In the genomic region with DNA sequence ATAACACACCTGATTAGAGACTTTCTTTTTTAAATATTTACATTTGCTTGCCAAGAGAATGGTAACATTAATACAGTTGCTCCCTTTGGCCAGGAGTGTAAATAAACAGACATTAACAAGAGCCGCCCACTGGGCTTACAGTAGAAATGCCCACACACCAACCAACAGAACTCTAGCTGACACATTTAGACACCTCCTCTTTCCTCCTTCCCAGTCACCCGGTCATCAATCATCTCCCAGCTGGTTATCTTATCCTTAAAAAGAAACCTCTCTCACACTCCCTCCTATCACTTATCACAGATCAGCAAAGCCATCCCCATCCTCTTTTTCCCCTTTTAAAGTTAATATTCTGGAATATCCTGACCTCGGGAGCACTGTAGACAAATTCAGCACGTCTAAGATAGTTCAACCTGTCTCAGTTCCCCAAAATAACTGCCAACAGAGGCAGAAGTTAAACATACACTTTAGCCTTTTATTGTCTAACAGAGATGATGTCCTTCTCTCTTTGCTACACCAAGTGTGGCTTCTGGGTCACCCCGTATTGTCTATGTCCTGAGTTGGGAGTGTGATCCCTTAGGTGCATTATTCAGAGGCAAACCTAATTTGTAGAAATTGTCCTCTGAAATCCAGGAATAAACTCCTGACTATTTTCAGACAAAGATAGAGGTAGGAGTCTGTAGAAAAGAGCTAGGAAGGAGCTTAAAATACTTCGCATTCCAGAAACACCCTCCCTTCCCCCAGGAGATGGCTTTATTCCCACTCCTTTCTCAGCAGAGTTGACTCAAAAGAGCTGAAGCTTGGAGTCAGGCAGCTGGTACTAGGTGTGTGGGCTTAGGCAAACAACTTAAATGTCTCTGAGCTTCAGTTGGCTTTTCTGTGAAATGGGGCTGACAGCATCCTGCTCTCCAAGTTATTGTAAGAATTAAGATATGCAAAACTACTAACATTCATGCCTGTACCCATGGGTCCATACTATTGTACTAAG, we compare ENCODE assay signal across 1 cellular context.
TF ChIP-seq lines count a peak whose summit lies in the region.

No MANE protein-coding gene starts in this region.

TF ChIP-seq in HEK293, 187 proteins besides CTCF, POLR2A, EP300 and RAD21 (continued from another document and continues in another):
- TF ChIP-seq, protein P1, sequence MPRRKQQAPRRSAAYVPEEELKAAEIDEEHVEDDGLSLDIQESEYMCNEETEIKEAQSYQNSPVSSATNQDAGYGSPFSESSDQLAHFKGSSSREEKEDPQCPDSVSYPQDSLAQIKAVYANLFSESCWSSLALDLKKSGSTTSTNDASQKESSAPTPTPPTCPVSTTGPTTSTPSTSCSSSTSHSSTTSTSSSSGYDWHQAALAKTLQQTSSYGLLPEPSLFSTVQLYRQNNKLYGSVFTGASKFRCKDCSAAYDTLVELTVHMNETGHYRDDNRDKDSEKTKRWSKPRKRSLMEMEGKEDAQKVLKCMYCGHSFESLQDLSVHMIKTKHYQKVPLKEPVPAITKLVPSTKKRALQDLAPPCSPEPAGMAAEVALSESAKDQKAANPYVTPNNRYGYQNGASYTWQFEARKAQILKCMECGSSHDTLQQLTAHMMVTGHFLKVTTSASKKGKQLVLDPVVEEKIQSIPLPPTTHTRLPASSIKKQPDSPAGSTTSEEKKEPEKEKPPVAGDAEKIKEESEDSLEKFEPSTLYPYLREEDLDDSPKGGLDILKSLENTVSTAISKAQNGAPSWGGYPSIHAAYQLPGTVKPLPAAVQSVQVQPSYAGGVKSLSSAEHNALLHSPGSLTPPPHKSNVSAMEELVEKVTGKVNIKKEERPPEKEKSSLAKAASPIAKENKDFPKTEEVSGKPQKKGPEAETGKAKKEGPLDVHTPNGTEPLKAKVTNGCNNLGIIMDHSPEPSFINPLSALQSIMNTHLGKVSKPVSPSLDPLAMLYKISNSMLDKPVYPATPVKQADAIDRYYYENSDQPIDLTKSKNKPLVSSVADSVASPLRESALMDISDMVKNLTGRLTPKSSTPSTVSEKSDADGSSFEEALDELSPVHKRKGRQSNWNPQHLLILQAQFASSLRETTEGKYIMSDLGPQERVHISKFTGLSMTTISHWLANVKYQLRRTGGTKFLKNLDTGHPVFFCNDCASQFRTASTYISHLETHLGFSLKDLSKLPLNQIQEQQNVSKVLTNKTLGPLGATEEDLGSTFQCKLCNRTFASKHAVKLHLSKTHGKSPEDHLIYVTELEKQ (tag by site-specific recombination; IDR thresholded peaks at IDR 0.05; ENCODE audit: borderline replicate concordance): no peak
- TF ChIP-seq YY2 (tag by site-specific recombination; IDR thresholded peaks at IDR 0.05) (no peak), ZNF501 (tag by site-specific recombination; IDR thresholded peaks at IDR 0.05) (no peak), ZNF16 (tag by site-specific recombination; IDR thresholded peaks at IDR 0.05; ENCODE audit: low read depth) (no peak), SP3 (tag by site-specific recombination; IDR thresholded peaks at IDR 0.05) (no peak), ZNF266 (tag by site-specific recombination; IDR thresholded peaks at IDR 0.05; ENCODE audit: low read depth) (no peak), ZNF561 (tag by site-specific recombination; IDR thresholded peaks at IDR 0.05; ENCODE audit: borderline replicate concordance) (no peak), ZNF707 (tag by site-specific recombination; IDR thresholded peaks at IDR 0.05) (no peak), ZNF26 (tag by site-specific recombination; IDR thresholded peaks at IDR 0.05) (no peak), SP7 (tag by site-specific recombination; IDR thresholded peaks at IDR 0.05) (peak; percentile 92), GLIS1 (tag by site-specific recombination; IDR thresholded peaks at IDR 0.05) (peak; percentile 59), ZNF654 (tag by site-specific recombination; IDR thresholded peaks at IDR 0.05; ENCODE audit: low read depth) (no peak), ZNF433 (tag by site-specific recombination; IDR thresholded peaks at IDR 0.05; ENCODE audit: low read depth) (no peak), TRIM28 (IDR thresholded peaks at IDR 0.05; ENCODE audit: borderline replicate concordance, low read length) (no peak), AEBP2 (tag by site-specific recombination; IDR thresholded peaks at IDR 0.05; ENCODE audit: borderline replicate concordance) (no peak), MZF1 (tag by site-specific recombination; IDR thresholded peaks at IDR 0.05; ENCODE audit: borderline replicate concordance) (no peak), ZSCAN30 (tag by site-specific recombination; IDR thresholded peaks at IDR 0.05) (no peak), ZNF341 (tag by site-specific recombination; IDR thresholded peaks at IDR 0.05; ENCODE audit: low read depth) (no peak), IKZF3 (tag by site-specific recombination; IDR thresholded peaks at IDR 0.05) (no peak), ZNF223 (tag by site-specific recombination; IDR thresholded peaks at IDR 0.05) (no peak), YY1 (tag by site-specific recombination; IDR thresholded peaks at IDR 0.05) (no peak), ZBTB1 (tag by site-specific recombination; IDR thresholded peaks at IDR 0.05) (no peak), ZBTB48 (tag by site-specific recombination; IDR thresholded peaks at IDR 0.05) (no peak), ZNF37A (tag by site-specific recombination; IDR thresholded peaks at IDR 0.05) (no peak), ZEB2 (tag by site-specific recombination; IDR thresholded peaks at IDR 0.05) (0 out of 2 replicates have a peak, but pooled peaks have one; percentile 13), MYNN (tag by site-specific recombination; IDR thresholded peaks at IDR 0.05; ENCODE audit: borderline replicate concordance) (no peak), ZNF830 (tag by site-specific recombination; IDR thresholded peaks at IDR 0.05; ENCODE audit: low read depth) (no peak), ZNF473 (tag by site-specific recombination; IDR thresholded peaks at IDR 0.05) (no peak), ZXDB (tag by site-specific recombination; IDR thresholded peaks at IDR 0.05) (no peak), KLF17 (tag by site-specific recombination; IDR thresholded peaks at IDR 0.05) (0 out of 2 replicates have a peak, but pooled peaks have one; percentile 33), BCL11A (tag by site-specific recombination; IDR thresholded peaks at IDR 0.05; ENCODE audit: low read depth) (no peak), ZNF610 (tag by site-specific recombination; IDR thresholded peaks at IDR 0.05; ENCODE audit: borderline replicate concordance) (no peak), REPIN1 (tag by site-specific recombination; IDR thresholded peaks at IDR 0.05; ENCODE audit: low read depth) (no peak), ZNF354C (tag by site-specific recombination; IDR thresholded peaks at IDR 0.05; ENCODE audit: borderline replicate concordance, low read depth) (no peak), ZNF214 (tag by site-specific recombination; IDR thresholded peaks at IDR 0.05; ENCODE audit: borderline replicate concordance) (no peak), ZNF704 (tag by site-specific recombination; IDR thresholded peaks at IDR 0.05) (no peak), SCRT1 (tag by site-specific recombination; IDR thresholded peaks at IDR 0.05; ENCODE audit: borderline replicate concordance) (no peak), ZNF510 (tag by site-specific recombination; IDR thresholded peaks at IDR 0.05; ENCODE audit: insufficient replicate concordance) (no peak)
- TF ChIP-seq, protein P2, sequence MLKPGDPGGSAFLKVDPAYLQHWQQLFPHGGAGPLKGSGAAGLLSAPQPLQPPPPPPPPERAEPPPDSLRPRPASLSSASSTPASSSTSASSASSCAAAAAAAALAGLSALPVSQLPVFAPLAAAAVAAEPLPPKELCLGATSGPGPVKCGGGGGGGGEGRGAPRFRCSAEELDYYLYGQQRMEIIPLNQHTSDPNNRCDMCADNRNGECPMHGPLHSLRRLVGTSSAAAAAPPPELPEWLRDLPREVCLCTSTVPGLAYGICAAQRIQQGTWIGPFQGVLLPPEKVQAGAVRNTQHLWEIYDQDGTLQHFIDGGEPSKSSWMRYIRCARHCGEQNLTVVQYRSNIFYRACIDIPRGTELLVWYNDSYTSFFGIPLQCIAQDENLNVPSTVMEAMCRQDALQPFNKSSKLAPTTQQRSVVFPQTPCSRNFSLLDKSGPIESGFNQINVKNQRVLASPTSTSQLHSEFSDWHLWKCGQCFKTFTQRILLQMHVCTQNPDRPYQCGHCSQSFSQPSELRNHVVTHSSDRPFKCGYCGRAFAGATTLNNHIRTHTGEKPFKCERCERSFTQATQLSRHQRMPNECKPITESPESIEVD (tag by site-specific recombination; IDR thresholded peaks at IDR 0.05): no peak
- TF ChIP-seq, protein P3, sequence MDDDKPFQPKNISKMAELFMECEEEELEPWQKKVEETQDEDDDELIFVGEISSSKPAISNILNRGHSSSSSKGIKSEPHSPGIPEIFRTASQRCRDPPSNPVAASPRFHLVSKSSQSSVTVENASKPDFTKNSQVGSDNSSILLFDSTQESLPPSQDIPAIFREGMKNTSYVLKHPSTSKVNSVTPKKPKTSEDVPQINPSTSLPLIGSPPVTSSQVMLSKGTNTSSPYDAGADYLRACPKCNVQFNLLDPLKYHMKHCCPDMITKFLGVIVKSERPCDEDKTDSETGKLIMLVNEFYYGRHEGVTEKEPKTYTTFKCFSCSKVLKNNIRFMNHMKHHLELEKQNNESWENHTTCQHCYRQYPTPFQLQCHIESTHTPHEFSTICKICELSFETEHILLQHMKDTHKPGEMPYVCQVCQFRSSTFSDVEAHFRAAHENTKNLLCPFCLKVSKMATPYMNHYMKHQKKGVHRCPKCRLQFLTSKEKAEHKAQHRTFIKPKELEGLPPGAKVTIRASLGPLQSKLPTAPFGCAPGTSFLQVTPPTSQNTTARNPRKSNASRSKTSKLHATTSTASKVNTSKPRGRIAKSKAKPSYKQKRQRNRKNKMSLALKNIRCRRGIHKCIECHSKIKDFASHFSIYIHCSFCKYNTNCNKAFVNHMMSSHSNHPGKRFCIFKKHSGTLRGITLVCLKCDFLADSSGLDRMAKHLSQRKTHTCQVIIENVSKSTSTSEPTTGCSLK (tag by site-specific recombination; IDR thresholded peaks at IDR 0.05): no peak
- TF ChIP-seq, protein P4, sequence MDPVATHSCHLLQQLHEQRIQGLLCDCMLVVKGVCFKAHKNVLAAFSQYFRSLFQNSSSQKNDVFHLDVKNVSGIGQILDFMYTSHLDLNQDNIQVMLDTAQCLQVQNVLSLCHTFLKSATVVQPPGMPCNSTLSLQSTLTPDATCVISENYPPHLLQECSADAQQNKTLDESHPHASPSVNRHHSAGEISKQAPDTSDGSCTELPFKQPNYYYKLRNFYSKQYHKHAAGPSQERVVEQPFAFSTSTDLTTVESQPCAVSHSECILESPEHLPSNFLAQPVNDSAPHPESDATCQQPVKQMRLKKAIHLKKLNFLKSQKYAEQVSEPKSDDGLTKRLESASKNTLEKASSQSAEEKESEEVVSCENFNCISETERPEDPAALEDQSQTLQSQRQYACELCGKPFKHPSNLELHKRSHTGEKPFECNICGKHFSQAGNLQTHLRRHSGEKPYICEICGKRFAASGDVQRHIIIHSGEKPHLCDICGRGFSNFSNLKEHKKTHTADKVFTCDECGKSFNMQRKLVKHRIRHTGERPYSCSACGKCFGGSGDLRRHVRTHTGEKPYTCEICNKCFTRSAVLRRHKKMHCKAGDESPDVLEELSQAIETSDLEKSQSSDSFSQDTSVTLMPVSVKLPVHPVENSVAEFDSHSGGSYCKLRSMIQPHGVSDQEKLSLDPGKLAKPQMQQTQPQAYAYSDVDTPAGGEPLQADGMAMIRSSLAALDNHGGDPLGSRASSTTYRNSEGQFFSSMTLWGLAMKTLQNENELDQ (tag by site-specific recombination; IDR thresholded peaks at IDR 0.05; ENCODE audit: low read depth): no peak
- TF ChIP-seq, protein P5, sequence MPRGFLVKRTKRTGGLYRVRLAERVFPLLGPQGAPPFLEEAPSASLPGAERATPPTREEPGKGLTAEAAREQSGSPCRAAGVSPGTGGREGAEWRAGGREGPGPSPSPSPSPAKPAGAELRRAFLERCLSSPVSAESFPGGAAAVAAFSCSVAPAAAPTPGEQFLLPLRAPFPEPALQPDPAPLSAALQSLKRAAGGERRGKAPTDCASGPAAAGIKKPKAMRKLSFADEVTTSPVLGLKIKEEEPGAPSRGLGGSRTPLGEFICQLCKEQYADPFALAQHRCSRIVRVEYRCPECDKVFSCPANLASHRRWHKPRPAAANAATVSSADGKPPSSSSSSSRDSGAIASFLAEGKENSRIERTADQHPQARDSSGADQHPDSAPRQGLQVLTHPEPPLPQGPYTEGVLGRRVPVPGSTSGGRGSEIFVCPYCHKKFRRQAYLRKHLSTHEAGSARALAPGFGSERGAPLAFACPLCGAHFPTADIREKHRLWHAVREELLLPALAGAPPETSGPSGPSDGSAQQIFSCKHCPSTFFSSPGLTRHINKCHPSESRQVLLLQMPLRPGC (tag by site-specific recombination; IDR thresholded peaks at IDR 0.05): peak; percentile 42; the same call in 1 of the 2 replicates
